21 cellular contexts compared by ENCODE assay signal in the genomic region with DNA sequence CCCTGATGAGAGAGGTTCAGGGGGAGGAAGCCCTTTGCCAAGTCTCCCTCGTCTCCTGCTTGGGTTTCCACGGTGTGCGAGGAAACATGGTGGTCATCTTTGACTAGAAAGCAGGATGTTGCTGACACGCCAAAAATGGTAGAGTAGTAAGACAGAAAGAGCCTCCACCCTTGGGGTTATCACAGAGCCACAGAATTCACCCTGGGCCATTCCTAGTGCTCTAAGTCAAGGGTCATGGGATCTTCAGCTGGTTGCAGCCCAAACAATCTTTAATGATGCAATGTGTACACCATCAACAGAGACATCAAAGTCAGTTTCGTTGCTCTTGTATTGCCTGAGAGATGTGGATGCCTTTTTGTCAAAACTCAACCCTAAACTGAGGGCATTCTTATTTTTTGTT.
"Had no signal": no experiment of that assay in that cellular context is flagged by ENCODE, and none has a peak within 500 bp of the region (broad histone marks: within the 10 kb centered on the region; RNA-seq: fewer than 3 reads in every experiment).

No MANE protein-coding gene starts in this region.

- H3K27ac Mint-ChIP-seq: memory B cell; nephron; stimulated activated memory B cell treated with anti-CD40 and anti-IgM and Interleukin-4, amounts not matched to agents 10 μg/mL and 1 μg/mL and 100 μg/mL, for 72 hours; stimulated activated naive CD8-positive, alpha-beta T cell treated with anti-CD3 and anti-CD28 coated beads, Interleukin-15, Interleukin-2, amounts not matched to agents 100 ng/mL and 50 ng/mL, for 24 hours had no signal

- DNase-seq: cortex of kidney; effector memory CD4-positive, alpha-beta T cell; esophagus squamous epithelium; foreskin fibroblast; glutamatergic neuron; left lung; lower lobe of right lung; midbrain; naive B cell; stimulated activated CD4-positive, alpha-beta T cell treated with anti-CD3 and anti-CD28 coated beads, Interleukin-15, amount 100 ng/mL, for 24 hours; stimulated activated CD4-positive, alpha-beta T cell treated with anti-CD3 and anti-CD28 coated beads, Interleukin-1b, Interleukin-23, amount 100 ng/mL, for 48 hours; stimulated activated CD4-positive, alpha-beta T cell treated with anti-CD3 and anti-CD28 coated beads, Interleukin-4, amount 100 ng/mL, for 24 hours had no signal

- ATAC-seq: gastroesophageal sphincter; left lung; lower lobe of right lung; stimulated activated memory B cell treated with anti-CD40 and anti-IgM and Interleukin-4, amounts not matched to agents 10 μg/mL and 1 μg/mL and 100 μg/mL, for 72 hours had no signal

- H3K27ac ChIP-seq: gastroesophageal sphincter, left lung, lower lobe of right lung, neutrophil, right atrium auricular region, tibial nerve had no signal

- H3K27me3 Mint-ChIP-seq: central memory CD8-positive, alpha-beta T cell; memory B cell; stimulated activated memory B cell treated with anti-CD40 and anti-IgM and Interleukin-4, amounts not matched to agents 10 μg/mL and 1 μg/mL and 100 μg/mL, for 72 hours; stimulated activated naive CD8-positive, alpha-beta T cell treated with anti-CD3 and anti-CD28 coated beads, Interleukin-15, Interleukin-2, amounts not matched to agents 100 ng/mL and 50 ng/mL, for 24 hours had no signal

- H3K4me3 ChIP-seq: esophagus squamous epithelium, gastroesophageal sphincter, left lung, lower lobe of right lung, right atrium auricular region, tibial nerve had no signal

- H3K36me3 Mint-ChIP-seq: memory B cell; naive B cell; stimulated activated memory B cell treated with anti-CD40 and anti-IgM and Interleukin-4, amounts not matched to agents 10 μg/mL and 1 μg/mL and 100 μg/mL, for 72 hours had no signal

- H3K4me1 ChIP-seq: gastroesophageal sphincter, lower lobe of right lung, right atrium auricular region had no signal

- H3K36me3 ChIP-seq: esophagus squamous epithelium, gastroesophageal sphincter, left lung, lower lobe of right lung, neutrophil, right atrium auricular region, tibial nerve had no signal

- H3K27me3 ChIP-seq: esophagus squamous epithelium, gastroesophageal sphincter, left lung, neutrophil, right atrium auricular region, tibial nerve had no signal

- H3K9me3 ChIP-seq: esophagus squamous epithelium, gastroesophageal sphincter, left lung, lower lobe of right lung, neutrophil, right atrium auricular region, tibial nerve had no signal

- H3K9me3 Mint-ChIP-seq: central memory CD8-positive, alpha-beta T cell; memory B cell; naive B cell; nephron; stimulated activated memory B cell treated with anti-CD40 and anti-IgM and Interleukin-4, amounts not matched to agents 10 μg/mL and 1 μg/mL and 100 μg/mL, for 72 hours; stimulated activated naive CD8-positive, alpha-beta T cell treated with anti-CD3 and anti-CD28 coated beads, Interleukin-15, Interleukin-2, amounts not matched to agents 100 ng/mL and 50 ng/mL, for 24 hours had no signal

- H3K4me3 Mint-ChIP-seq: central memory CD8-positive, alpha-beta T cell; memory B cell; naive B cell; nephron; stimulated activated memory B cell treated with anti-CD40 and anti-IgM and Interleukin-4, amounts not matched to agents 10 μg/mL and 1 μg/mL and 100 μg/mL, for 72 hours; stimulated activated naive CD8-positive, alpha-beta T cell treated with anti-CD3 and anti-CD28 coated beads, Interleukin-15, Interleukin-2, amounts not matched to agents 100 ng/mL and 50 ng/mL, for 24 hours had no signal
